In genomic region chr22:46267431-46268279, GRCh38 we compare ENCODE assay signal across 1 cellular context.
TF ChIP-seq lines count a peak whose summit lies in the region.

Gene TTC38, plus strand, starts transcription at chr22:46268008. Its CDS starts 32 bp downstream, at chr22:46268040.

TF ChIP-seq in GM12878, 131 proteins besides CTCF, POLR2A, EP300 and RAD21 (continued from another document):
- TF ChIP-seq ZNF687 (IDR thresholded peaks at IDR 0.05) (peak; percentile 64; the same call in 1 of the 2 replicates), TARDBP (IDR thresholded peaks at IDR 0.05; ENCODE audit: borderline replicate concordance) (no peak), BHLHE40 (IDR thresholded peaks at IDR 0.05; ENCODE audit: borderline replicate concordance in 1 of 2, low read depth in 2 of 2, low read length in 1 of 2) (peak in 1 of 2 experiments; percentile 43; a peak in 1 of 4 replicates), NKRF (conservative IDR thresholded peaks at IDR 0.05) (peak; percentile 25; the same call in 1 of the 2 replicates), ZNF207 (IDR thresholded peaks at IDR 0.05; ENCODE audit: borderline replicate concordance) (0 out of 2 replicates have a peak, but pooled peaks have one; percentile 34), FOS (IDR thresholded peaks at IDR 0.05; ENCODE audit: borderline replicate concordance, extremely low read depth, insufficient read length) (no peak), CEBPZ (IDR thresholded peaks at IDR 0.05; ENCODE audit: low read depth, low read length) (no peak), IKZF1 (conservative IDR thresholded peaks at IDR 0.05) (peak; percentile 60; the same call in 1 of the 2 replicates), HCFC1 (IDR thresholded peaks at IDR 0.05; ENCODE audit: low read length) (0 out of 2 replicates have a peak, but pooled peaks have one; percentile 18), GATAD2B (conservative IDR thresholded peaks at IDR 0.05; ENCODE audit: low read depth) (0 out of 2 replicates have a peak, but pooled peaks have one; percentile 58), MXI1 (IDR thresholded peaks at IDR 0.05; ENCODE audit: low read depth, low read length) (no peak), RUNX3 (IDR thresholded peaks at IDR 0.05; ENCODE audit: low read length) (peak; percentile 51), IKZF2 (IDR thresholded peaks at IDR 0.05) (peak; percentile 21 to 34; a peak in 1 of 4 replicates), YY1 (IDR thresholded peaks at IDR 0.05; ENCODE audit: low read depth, low read length) (peak; percentile 87), ESRRA (IDR thresholded peaks at IDR 0.05; ENCODE audit: low read length) (no peak), SP1 (IDR thresholded peaks at IDR 0.05; ENCODE audit: low read depth, low read length) (peak; percentile 35), ZBTB11 (CRISPR knock-in tag; IDR thresholded peaks at IDR 0.05) (no peak)
